17 cellular contexts compared by ENCODE assay signal in genomic region chr12:49518914-49519573, GRCh38. TPM values are rescaled to one million over a fixed set of nuclear protein-coding genes. Genes with fewer than 3 reads are reported as not detected.
DNase-seq lines count a peak whose midpoint lies in the region; ATAC-seq and TF ChIP-seq lines count a peak whose summit lies in the region.
"Had no signal": no experiment of that assay in that cellular context is flagged by ENCODE, and none has a peak within 500 bp of the region (broad histone marks: within the 10 kb centered on the region; RNA-seq: fewer than 3 reads in every experiment).

No MANE protein-coding gene starts in this region.

- H3K36me3 Mint-ChIP-seq in nephron progenitor cell (ENCODE audit: low read depth) = peaks cover 51% of the 10 kb centered on the region
- peaks cover 11% of the 10 kb centered on the region for H3K36me3 Mint-ChIP-seq in T-helper 2 cell treated with Interferon-gamma antibody and Interleukin-4, amounts not matched to agents 5 μg/mL and 100 μg/mL, for 36 hours (ENCODE audit: low read depth)
- H3K36me3 Mint-ChIP-seq: activated CD4-positive, alpha-beta memory T cell treated with anti-CD3 and anti-CD28 coated beads for 36 hours had no signal

- H3K4me3 Mint-ChIP-seq in nephron progenitor cell = no peak overlapping the region
- no peak overlapping the region for H3K4me3 Mint-ChIP-seq in T-helper 2 cell treated with Interferon-gamma antibody and Interleukin-4, amounts not matched to agents 5 μg/mL and 100 μg/mL, for 36 hours
- H3K4me3 Mint-ChIP-seq: activated CD4-positive, alpha-beta memory T cell treated with anti-CD3 and anti-CD28 coated beads for 36 hours; CD8-positive, alpha-beta T cell had no signal

- peak overlapping the region; percentile 17 for H3K27ac Mint-ChIP-seq in nephron progenitor cell
- no peak overlapping the region for H3K27ac Mint-ChIP-seq in T-helper 2 cell treated with Interferon-gamma antibody and Interleukin-4, amounts not matched to agents 5 μg/mL and 100 μg/mL, for 36 hours
- H3K27ac Mint-ChIP-seq: activated CD4-positive, alpha-beta memory T cell treated with anti-CD3 and anti-CD28 coated beads for 36 hours; CD8-positive, alpha-beta T cell had no signal

- TF ChIP-seq CTCF in cardiac fibroblast (IDR thresholded peaks at IDR 0.05; ENCODE audit: low read depth, low read length) = no peak
- no peak for TF ChIP-seq CTCF in nephron progenitor cell (IDR thresholded peaks at IDR 0.05)

- peaks cover 6% of the 10 kb centered on the region for H3K4me1 Mint-ChIP-seq in nephron progenitor cell
- peaks cover 5% of the 10 kb centered on the region for H3K4me1 Mint-ChIP-seq in T-helper 2 cell treated with Interferon-gamma antibody and Interleukin-4, amounts not matched to agents 5 μg/mL and 100 μg/mL, for 36 hours (ENCODE audit: low read depth)

- no peak for ATAC-seq in sciatic nerve
- ATAC-seq: CD8-positive, alpha-beta T cell had no signal

- in situ Hi-C loops in Caki2 (cut with HindIII; ENCODE audit: low pct_unique_long_range_greater_than_20kb, low sequenced_read_pairs) = no loop called here

- intact Hi-C loops in sciatic nerve (cut with DNase I) = no loop called here

- no peaks in the 10 kb centered on the region for H3K9me3 Mint-ChIP-seq in nephron progenitor cell
- no peaks in the 10 kb centered on the region for H3K9me3 Mint-ChIP-seq in T-helper 2 cell treated with Interferon-gamma antibody and Interleukin-4, amounts not matched to agents 5 μg/mL and 100 μg/mL, for 36 hours
- H3K9me3 Mint-ChIP-seq: activated CD4-positive, alpha-beta memory T cell treated with anti-CD3 and anti-CD28 coated beads for 36 hours; CD8-positive, alpha-beta T cell had no signal

- no peak overlapping the region for H3K4me3 ChIP-seq in cardiac fibroblast (replicated peaks in 1 of 2; ENCODE audit: low read depth in 2 of 2, low read length in 2 of 2)
- H3K4me3 ChIP-seq: breast epithelium had no signal

- peak; percentile 39 for DNase-seq in Caki2 (ENCODE audit: low read depth)
- peak; percentile 36 for DNase-seq in LHCN-M2 (ENCODE audit: low read depth)
- peak; percentile 49 to 58 for DNase-seq in cardiac fibroblast (ENCODE audit: low read depth in 2 of 2)
- no peak for DNase-seq in nephron progenitor cell
- DNase-seq in sciatic nerve (ENCODE audit: low spot score) = no peak
- no peak for DNase-seq in SIG-M5 treated with dmso at 0.1 percent for 504 hours (lab: John Stamatoyannopoulos, UW; ENCODE audit: unreplicated experiment)
- no peak for DNase-seq in T-helper 2 cell treated with Interferon-gamma antibody and Interleukin-4, amounts not matched to agents 5 μg/mL and 100 μg/mL, for 36 hours (ENCODE audit: low spot score)
- DNase-seq in NCI-H446 (lab: John Stamatoyannopoulos, UW) = no peak
- DNase-seq: activated CD4-positive, alpha-beta memory T cell treated with anti-CD3 and anti-CD28 coated beads for 36 hours; activated effector memory CD4-positive, alpha-beta T cell treated with Interleukin-2 at 50 U/mL for 16 hours; CD8-positive, alpha-beta T cell; effector memory CD4-positive, alpha-beta T cell; Karpas-422; NCI-H1694; NCI-H526 treated with DMSO at 0.1 percent for 48 hours; stimulated activated CD4-positive, alpha-beta T cell treated with anti-CD3 and anti-CD28 coated beads, Interleukin-4, amount 100 ng/mL, for 1 hour had no signal

- no peaks in the 10 kb centered on the region for H3K27me3 Mint-ChIP-seq in nephron progenitor cell (ENCODE audit: low read depth, poor library complexity)
- H3K27me3 Mint-ChIP-seq in T-helper 2 cell treated with Interferon-gamma antibody and Interleukin-4, amounts not matched to agents 5 μg/mL and 100 μg/mL, for 36 hours (ENCODE audit: low read depth) = no peaks in the 10 kb centered on the region
- H3K27me3 Mint-ChIP-seq: activated CD4-positive, alpha-beta memory T cell treated with anti-CD3 and anti-CD28 coated beads for 36 hours had no signal

RNA-seq across cellular contexts. Expression of gene KCNH3, which starts 19.8 kb away (rescaled TPM):
- total RNA-seq in Caki2 (2014; rRNA removed; shearing (Covaris generic); ENCODE audit: low replicate concordance) = 3.2 and 3.6 TPM in 2 replicates
- total RNA-seq in LHCN-M2 (2014; rRNA removed) (0.11 TPM in 1 of 2 replicates, not detected in the other), sciatic nerve (0.27 TPM)
- 0.07 TPM for polyA plus RNA-seq in LHCN-M2 (2012)

RNA-seq across cellular contexts. Expression of gene MCRS1, which starts 48.9 kb away (rescaled TPM):
- total RNA-seq in Caki2 (2014; rRNA removed; shearing (Covaris generic); ENCODE audit: low replicate concordance) = 128 and 149 TPM in 2 replicates
- total RNA-seq in LHCN-M2 (2014; rRNA removed) (62.6 and 67.3 TPM in 2 replicates), sciatic nerve (39.3 TPM)
- 57.0 TPM for polyA plus RNA-seq in LHCN-M2 (2012)

Comparison
In these comparisons a context has a peak if more than half of its experiments do, and no peak if none do; other contexts are left out.
1. DNase-seq: peak in Caki2 (single experiment), LHCN-M2 (single experiment) and cardiac fibroblast (2 of 2); none in nephron progenitor cell (single experiment), sciatic nerve (single experiment), SIG-M5 treated with dmso at 0.1 percent for 504 hours (single experiment), T-helper 2 cell treated with Interferon-gamma antibody and Interleukin-4, amounts not matched to agents 5 μg/mL and 100 μg/mL, for 36 hours (single experiment) and NCI-H446 (0 of 2).